8 cellular contexts compared by ENCODE assay signal in genomic region chr11:27363576-27364115, GRCh38. TPM values are rescaled to one million over a fixed set of nuclear protein-coding genes. Genes with fewer than 3 reads are reported as not detected.
A peak's percentile ranks its signal among the peaks of the same experiment; 100 is the strongest.
DNase-seq lines count a peak whose midpoint lies in the region; ATAC-seq and TF ChIP-seq lines count a peak whose summit lies in the region.

No MANE protein-coding gene starts in this region.

- H4K20me1 ChIP-seq in BLaER1 (no peaks in the 10 kb centered on the region), KMS-11 (ENCODE audit: insufficient read depth) (no peaks in the 10 kb centered on the region)

- H3K4me3 Mint-ChIP-seq in natural killer cell treated with Interleukin-12 subunit alpha and Interleukin-12 subunit beta and Interleukin-15 and Interleukin-18, amount 100 ng/mL, for 72 hours = peak overlapping the region; percentile 94

- peaks cover 19% of the 10 kb centered on the region for H3K4me1 ChIP-seq in BLaER1
- peaks cover 50% of the 10 kb centered on the region for H3K4me1 ChIP-seq in KMS-11 (ENCODE audit: low read depth, poor library complexity, severe bottlenecking)

- no peak for DNase-seq in natural killer cell treated with Interleukin-12 subunit alpha and Interleukin-12 subunit beta and Interleukin-15 and Interleukin-18, amount 100 ng/mL, for 72 hours (ENCODE audit: low spot score)
- DNase-seq in DMS79 treated with DMSO at 0.1 percent for 48 hours (lab: John Stamatoyannopoulos, UW) (no peak), T-helper 9 cell (no peak)

- H3K4me1 Mint-ChIP-seq in natural killer cell treated with Interleukin-12 subunit alpha and Interleukin-12 subunit beta and Interleukin-15 and Interleukin-18, amount 100 ng/mL, for 72 hours (ENCODE audit: low read depth in 2 of 2) = peaks cover 13 to 25% of the 10 kb centered on the region in 2 donors

- peaks cover 16% of the 10 kb centered on the region for H3K79me2 ChIP-seq in KMS-11 (ENCODE audit: insufficient read depth, low read depth)

- no peaks in the 10 kb centered on the region for H3K27me3 Mint-ChIP-seq in natural killer cell treated with Interleukin-12 subunit alpha and Interleukin-12 subunit beta and Interleukin-15 and Interleukin-18, amount 100 ng/mL, for 72 hours

- H3K27ac ChIP-seq in BLaER1 = no peak overlapping the region
- H3K27ac ChIP-seq in KMS-11 = peak overlapping the region; percentile 71
- peak overlapping the region; percentile 41 for H3K27ac ChIP-seq in cingulate gyrus (ENCODE audit: low read depth, low read length)

- H3K27me3 ChIP-seq in BLaER1 = no peaks in the 10 kb centered on the region
- H3K27me3 ChIP-seq in KMS-11 (ENCODE audit: insufficient read depth, low read depth) = no peaks in the 10 kb centered on the region

- H3K9ac ChIP-seq in BLaER1 (peak overlapping the region; percentile 78), KMS-11 (peak overlapping the region; percentile 81)

- H3K36me3 Mint-ChIP-seq in natural killer cell treated with Interleukin-12 subunit alpha and Interleukin-12 subunit beta and Interleukin-15 and Interleukin-18, amount 100 ng/mL, for 72 hours = no peaks in the 10 kb centered on the region

- peak overlapping the region; percentile 62 to 92 for H3K27ac Mint-ChIP-seq in natural killer cell treated with Interleukin-12 subunit alpha and Interleukin-12 subunit beta and Interleukin-15 and Interleukin-18, amount 100 ng/mL, for 72 hours

- H3K4me2 ChIP-seq in BLaER1 (peak overlapping the region; percentile 78), KMS-11 (peak overlapping the region; percentile 88)

- H3K9me3 Mint-ChIP-seq in natural killer cell treated with Interleukin-12 subunit alpha and Interleukin-12 subunit beta and Interleukin-15 and Interleukin-18, amount 100 ng/mL, for 72 hours = no peaks in the 10 kb centered on the region

- H3K36me3 ChIP-seq in BLaER1 (no peaks in the 10 kb centered on the region), KMS-11 (ENCODE audit: insufficient read depth) (no peaks in the 10 kb centered on the region)

- H3K4me3 ChIP-seq in BLaER1 (peak overlapping the region; percentile 77), KMS-11 (IDR thresholded peaks at IDR 0.05; ENCODE audit: insufficient read depth, low read depth, low read length) (no peak overlapping the region)

- H3K9me3 ChIP-seq in BLaER1 = no peaks in the 10 kb centered on the region

- no peak for TF ChIP-seq CTCF in KMS-11 (conservative IDR thresholded peaks at IDR 0.05; ENCODE audit: low read depth, low read length)

- ATAC-seq in natural killer cell treated with Interleukin-12 subunit alpha and Interleukin-12 subunit beta and Interleukin-15 and Interleukin-18, amount 100 ng/mL, for 72 hours = no peak
- ATAC-seq in GM21360 (IDR thresholded peaks at IDR 0.05; ENCODE audit: unreplicated experiment) (no peak), HG03045 (IDR thresholded peaks at IDR 0.05; ENCODE audit: unreplicated experiment) (no peak)

- peak overlapping the region; percentile 98 for H2AFZ ChIP-seq in KMS-11 (ENCODE audit: low read depth)

RNA-seq across cellular contexts. Expression of gene CCDC34, which starts 0.6 kb away (rescaled TPM):
- total RNA-seq in natural killer cell treated with Interleukin-12 subunit alpha and Interleukin-12 subunit beta and Interleukin-15 and Interleukin-18, amount 100 ng/mL, for 72 hours = 1 to 10 TPM; 8.0 to 9.9 TPM
